Comparison of ENCODE assay signal across 9 cellular contexts in genomic region chr10:5584895-5585516, GRCh38.
A peak's percentile ranks its signal among the peaks of the same experiment; 100 is the strongest.
DNase-seq lines count a peak whose midpoint lies in the region; ATAC-seq and TF ChIP-seq lines count a peak whose summit lies in the region.
"Had no signal": no experiment of that assay in that cellular context is flagged by ENCODE, and none has a peak within 500 bp of the region (broad histone marks: within the 10 kb centered on the region; RNA-seq: fewer than 3 reads in every experiment).

No MANE protein-coding gene starts in this region.

- no peak overlapping the region for H3K4me3 Mint-ChIP-seq in brain
- no peak overlapping the region for H3K4me3 Mint-ChIP-seq in Caco-2 (ENCODE audit: unreplicated experiment)

- peaks cover 4% of the 10 kb centered on the region for H3K27me3 Mint-ChIP-seq in brain
- no peaks in the 10 kb centered on the region for H3K27me3 Mint-ChIP-seq in Caco-2 (ENCODE audit: insufficient read depth, unreplicated experiment)

- H3K4me1 Mint-ChIP-seq in brain = peaks cover 55% of the 10 kb centered on the region
- peaks cover 36% of the 10 kb centered on the region for H3K4me1 Mint-ChIP-seq in Caco-2 (ENCODE audit: low read depth, unreplicated experiment)

- intact Hi-C loops in Caco-2 (cut with micrococcal nuclease; ENCODE audit: unreplicated experiment) = loop anchor here (5.0 kb wide), 1 partner anchor 68 kb away; no protein-coding TSS in a partner anchor

- ATAC-seq in GM19025 (IDR thresholded peaks at IDR 0.05; ENCODE audit: low read depth, unreplicated experiment) (peak; percentile 56), HG03066 (IDR thresholded peaks at IDR 0.05; ENCODE audit: low read depth, unreplicated experiment) (peak; percentile 49), HG02678 (IDR thresholded peaks at IDR 0.05; ENCODE audit: unreplicated experiment) (no peak)

- H3K36me3 Mint-ChIP-seq in brain (peaks cover 8% of the 10 kb centered on the region), Caco-2 (ENCODE audit: insufficient read depth, unreplicated experiment) (peaks cover 6% of the 10 kb centered on the region)

- H3K36me3 ChIP-seq in Caco-2 (ENCODE audit: control insufficient read depth, insufficient read depth, low read length) = no peaks in the 10 kb centered on the region

- H3K27me3 ChIP-seq in Caco-2 (replicated peaks; ENCODE audit: control insufficient read depth, insufficient read depth, low read length) = no peaks in the 10 kb centered on the region

- CTCF ChIA-PET in Caco-2 (lab: Charles Lee) = no interaction called here

- peaks cover 26% of the 10 kb centered on the region for H3K9me3 ChIP-seq in Caco-2

- POLR2A ChIA-PET in Caco-2 (lab: Charles Lee) = no interaction called here

- TF ChIP-seq CTCF in brain (conservative IDR thresholded peaks at IDR 0.05) (no peak), retinal pigment epithelial cell (conservative IDR thresholded peaks at IDR 0.05; ENCODE audit: low read depth, low read length) (no peak), Caco-2 (IDR thresholded peaks at IDR 0.05; ENCODE audit: insufficient read depth in 1 of 2, low read depth in 1 of 2, low read length in 1 of 2, severe bottlenecking in 1 of 2, unreplicated experiment in 1 of 2) (no peak)

- BruUV-seq in Caco-2 (replicated peaks; lab: Mats Ljungman, UMichigan) = no TSS peak

- H3K4me3 ChIP-seq in retinal pigment epithelial cell (ENCODE audit: low read length) (no peak overlapping the region), Caco-2 (ENCODE audit: low read depth, low read length) (no peak overlapping the region)
- H3K4me3 ChIP-seq: dorsolateral prefrontal cortex had no signal

- DNase-seq in retinal pigment epithelial cell (ENCODE audit: low read depth) (peak; percentile 71), NCI-H187 treated with DMSO at 0.1 percent for 48 hours (lab: John Stamatoyannopoulos, UW) (no peak), Caco-2 (no peak)
- DNase-seq: stimulated activated CD4-positive, alpha-beta T cell treated with anti-CD3 and anti-CD28 coated beads, Interleukin-2, amount 100 ng/mL, for 48 hours had no signal

- H3K27ac Mint-ChIP-seq in brain = peak overlapping the region in 4 of 5 experiments; percentile 38 to 94 (median 66)
- H3K27ac Mint-ChIP-seq in Caco-2 (ENCODE audit: unreplicated experiment) = no peak overlapping the region

- peaks cover 43% of the 10 kb centered on the region for H3K4me1 ChIP-seq in Caco-2

- H3K9me3 Mint-ChIP-seq in brain = peaks cover 8 to 18% (median 12%) of the 10 kb centered on the region in 5 experiments
- H3K9me3 Mint-ChIP-seq in Caco-2 (ENCODE audit: unreplicated experiment) = no peaks in the 10 kb centered on the region
